ENCODE assay signal across 30 cellular contexts in genomic region chr10:89915970-89916369, GRCh38.
"Had no signal": no experiment of that assay in that cellular context is flagged by ENCODE, and none has a peak within 500 bp of the region (broad histone marks: within the 10 kb centered on the region; RNA-seq: fewer than 3 reads in every experiment).

No MANE protein-coding gene starts in this region.

- H3K27ac ChIP-seq: adrenal gland, ascending aorta, cardiac muscle cell, colonic mucosa, epithelial cell of prostate, esophagus squamous epithelium, gastroesophageal sphincter, heart right ventricle, VCaP had no signal

- H3K4me1 ChIP-seq: adrenal gland, ascending aorta, breast epithelium, colonic mucosa, esophagus squamous epithelium, gastroesophageal sphincter, heart right ventricle had no signal

- H3K36me3 ChIP-seq: adrenal gland, ascending aorta, breast epithelium, cardiac muscle cell, colonic mucosa, esophagus squamous epithelium, gastroesophageal sphincter, heart right ventricle had no signal

- H3K27me3 ChIP-seq: adrenal gland, ascending aorta, cardiac muscle cell, colonic mucosa, esophagus squamous epithelium had no signal

- DNase-seq: activated CD4-positive, alpha-beta T cell treated with anti-CD3 and anti-CD28 coated beads for 1 hour; activated CD4-positive, alpha-beta T cell treated with anti-CD3 and anti-CD28 coated beads for 4 hours; activated CD4-positive, alpha-beta T cell treated with anti-CD3 and anti-CD28 coated beads, Interleukin-2, amount 10 ng/mL, durations not matched to agents 7 days and 5 days; activated CD4-positive, alpha-beta T cell treated with anti-CD3 and anti-CD28 coated beads, Interleukin-2, amount 50 U/mL, for 4 hours; activated CD8-positive, alpha-beta memory T cell treated with anti-CD3 and anti-CD28 coated beads for 24 hours; activated CD8-positive, alpha-beta T cell treated with anti-CD3 and anti-CD28 coated beads for 36 hours; activated effector memory CD4-positive, alpha-beta T cell treated with Interleukin-2 at 50 U/mL for 16 hours; activated naive CD4-positive, alpha-beta T cell treated with anti-CD3 and anti-CD28 coated beads for 36 hours; activated naive CD8-positive, alpha-beta T cell treated with anti-CD3 and anti-CD28 coated beads for 36 hours; activated naive CD8-positive, alpha-beta T cell treated with anti-CD3 and anti-CD28 coated beads, Interleukin-2, amount 50 U/mL, for 24 hours; activated T-cell treated with anti-CD3 and anti-CD28 coated beads, Interleukin-2, amount 50 U/mL, for 4 hours; adrenal gland; central memory CD4-positive, alpha-beta T cell; cerebellar nuclear complex; colonic mucosa; effector CD8-positive, alpha-beta T cell; esophagus squamous epithelium; heart right ventricle; T-helper 2 cell had no signal

- ATAC-seq: activated CD8-positive, alpha-beta T cell treated with anti-CD3 and anti-CD28 coated beads for 36 hours; activated naive CD8-positive, alpha-beta T cell treated with anti-CD3 and anti-CD28 coated beads, Interleukin-2, amount 50 U/mL, for 24 hours; activated T-cell treated with anti-CD3 and anti-CD28 coated beads, Interleukin-2, amount 50 U/mL, for 4 hours; activated T-helper 17 cell treated with anti-CD3 and anti-CD28 coated beads, Interleukin-2, amount 50 U/mL, for 72 hours; gastroesophageal sphincter; heart right ventricle; WTC11 had no signal

- H3K9me3 ChIP-seq: adrenal gland, ascending aorta, breast epithelium, colonic mucosa, esophagus squamous epithelium, gastroesophageal sphincter, heart right ventricle had no signal

- H3K4me3 ChIP-seq: adrenal gland, ascending aorta, breast epithelium, cardiac muscle cell, colonic mucosa, esophagus squamous epithelium, gastroesophageal sphincter, heart right ventricle had no signal

- FAIRE-seq: endometrium, endothelial cell of umbilical vein, TTC549 had no signal
